Comparison of ENCODE assay signal across 21 cellular contexts in the genomic region with DNA sequence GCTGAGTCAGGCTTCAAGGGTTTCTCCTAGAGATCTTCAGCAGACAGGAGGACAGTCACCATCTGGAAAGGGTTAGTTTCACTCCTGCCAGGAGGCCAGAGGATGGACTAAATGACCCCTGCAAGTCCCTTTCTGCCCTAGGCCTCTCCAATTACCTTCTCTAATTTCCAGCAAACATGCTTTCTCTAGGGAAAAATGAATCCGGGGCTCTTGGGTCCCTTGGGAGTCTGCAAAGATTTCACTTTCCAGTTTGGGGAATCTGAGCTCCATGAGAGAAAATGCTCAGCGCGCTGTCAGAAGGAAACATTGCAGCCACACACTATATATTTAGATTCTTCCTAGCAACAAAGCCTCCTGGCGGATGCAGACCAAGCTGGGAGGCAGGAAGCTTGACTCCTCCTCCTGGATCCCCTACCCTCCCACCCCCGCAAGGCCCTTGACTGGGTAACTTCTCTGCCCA.
DNase-seq lines count a peak whose midpoint lies in the region; ATAC-seq and TF ChIP-seq lines count a peak whose summit lies in the region.
"Had no signal": no experiment of that assay in that cellular context is flagged by ENCODE, and none has a peak within 500 bp of the region (broad histone marks: within the 10 kb centered on the region; RNA-seq: fewer than 3 reads in every experiment).

No MANE protein-coding gene starts in this region.

- POLR2A ChIA-PET in CD4-positive, alpha-beta T cell (lab: Charles Lee), result no interaction called here

- no peaks in the 10 kb centered on the region for H3K4me1 ChIP-seq in mesenchymal stem cell (ENCODE audit: control insufficient read depth, insufficient read depth, low read depth, low read length)
- H3K4me1 ChIP-seq: lower lobe of right lung, sigmoid colon had no signal

- H3K36me3 Mint-ChIP-seq in CD4-positive, alpha-beta T cell (ENCODE audit: low read depth), result no peaks in the 10 kb centered on the region
- H3K36me3 Mint-ChIP-seq: stimulated activated memory B cell treated with anti-CD40 and anti-IgM and Interleukin-4, amounts not matched to agents 10 μg/mL and 1 μg/mL and 100 μg/mL, for 72 hours had no signal

- H2BK12ac ChIP-seq in mesenchymal stem cell (ENCODE audit: low read length in 2 of 2), result no peak overlapping the region

- no peak overlapping the region for H3K4me3 ChIP-seq in mesenchymal stem cell (ENCODE audit: insufficient read depth in 1 of 2, low read depth in 1 of 2, low read length in 2 of 2)
- H3K4me3 ChIP-seq: heart left ventricle, lower lobe of right lung, pancreas, sigmoid colon, thoracic aorta had no signal

- H3K36me3 ChIP-seq in mesenchymal stem cell (ENCODE audit: control insufficient read depth in 1 of 2, insufficient read depth in 2 of 2, low read depth in 1 of 2, low read length in 2 of 2), result no peaks in the 10 kb centered on the region
- H3K36me3 ChIP-seq: heart left ventricle, lower lobe of right lung, pancreas, sigmoid colon, thoracic aorta had no signal

- no peak overlapping the region for H2BK120ac ChIP-seq in mesenchymal stem cell (ENCODE audit: low read depth, low read length)

- no peak overlapping the region for H3K14ac ChIP-seq in mesenchymal stem cell (ENCODE audit: low read length in 2 of 2)

- H3K27me3 ChIP-seq in mesenchymal stem cell (ENCODE audit: control insufficient read depth in 1 of 2, insufficient read depth in 1 of 2, low read length in 2 of 2), result peaks cover 7 to 14% of the 10 kb centered on the region in 2 experiments
- H3K27me3 ChIP-seq in CD4-positive, alpha-beta T cell (ENCODE audit: control insufficient read depth, insufficient read depth, low read length), result no peaks in the 10 kb centered on the region
- H3K27me3 ChIP-seq: pancreas, sigmoid colon had no signal

- H2AFZ ChIP-seq in mesenchymal stem cell (ENCODE audit: low read depth, low read length), result no peak overlapping the region

- no peak overlapping the region for H2BK15ac ChIP-seq in mesenchymal stem cell (ENCODE audit: low read depth, poor library complexity, severe bottlenecking)

- no peaks in the 10 kb centered on the region for H3K4me1 Mint-ChIP-seq in CD4-positive, alpha-beta T cell (ENCODE audit: low read depth)
- H3K4me1 Mint-ChIP-seq: CD4-positive, alpha-beta memory T cell had no signal

- H3K4ac ChIP-seq in mesenchymal stem cell (ENCODE audit: low read depth in 1 of 2, low read length in 2 of 2), result no peak overlapping the region

- no peaks in the 10 kb centered on the region for H3K9me3 ChIP-seq in mesenchymal stem cell (ENCODE audit: control insufficient read depth, low read length)
- no peaks in the 10 kb centered on the region for H3K9me3 ChIP-seq in CD4-positive, alpha-beta T cell (ENCODE audit: control insufficient read depth, low read length)
- H3K9me3 ChIP-seq: heart left ventricle, lower lobe of right lung, pancreas, sigmoid colon, thoracic aorta had no signal

- H2BK5ac ChIP-seq in mesenchymal stem cell (ENCODE audit: low read depth, low read length, poor library complexity, severe bottlenecking), result no peak overlapping the region

- H4K8ac ChIP-seq in mesenchymal stem cell (ENCODE audit: low read length), result no peak overlapping the region

- no peak overlapping the region for H3K27ac Mint-ChIP-seq in CD4-positive, alpha-beta T cell
- H3K27ac Mint-ChIP-seq: activated naive CD4-positive, alpha-beta T cell treated with anti-CD3 and anti-CD28 coated beads for 36 hours; activated T-cell treated with anti-CD3 and anti-CD28 coated beads, Interleukin-2, amount 50 U/mL, for 24 hours; CD4-positive, alpha-beta memory T cell; stimulated activated memory B cell treated with anti-CD40 and anti-IgM and Interleukin-4, amounts not matched to agents 10 μg/mL and 1 μg/mL and 100 μg/mL, for 72 hours had no signal

- no peak overlapping the region for H3K18ac ChIP-seq in mesenchymal stem cell (ENCODE audit: low read depth in 1 of 2, low read length in 2 of 2)

- no peaks in the 10 kb centered on the region for H3K9me3 Mint-ChIP-seq in CD4-positive, alpha-beta T cell
- H3K9me3 Mint-ChIP-seq: activated naive CD4-positive, alpha-beta T cell treated with anti-CD3 and anti-CD28 coated beads for 36 hours; activated T-cell treated with anti-CD3 and anti-CD28 coated beads, Interleukin-2, amount 50 U/mL, for 24 hours; CD4-positive, alpha-beta memory T cell; stimulated activated memory B cell treated with anti-CD40 and anti-IgM and Interleukin-4, amounts not matched to agents 10 μg/mL and 1 μg/mL and 100 μg/mL, for 72 hours had no signal

- no peaks in the 10 kb centered on the region for H3K27me3 Mint-ChIP-seq in CD4-positive, alpha-beta T cell
- H3K27me3 Mint-ChIP-seq: activated T-cell treated with anti-CD3 and anti-CD28 coated beads, Interleukin-2, amount 50 U/mL, for 24 hours; CD4-positive, alpha-beta memory T cell had no signal

- no peaks in the 10 kb centered on the region for H3K79me1 ChIP-seq in mesenchymal stem cell (replicated peaks; ENCODE audit: low read length, poor library complexity, severe bottlenecking)

- 39% methylated on average over 5 of the region's 5 CpGs for WGBS in mesenchymal stem cell

- no peak overlapping the region for H4K91ac ChIP-seq in mesenchymal stem cell (ENCODE audit: low read length)

- TF ChIP-seq CTCF in CD4-positive, alpha-beta T cell (IDR thresholded peaks at IDR 0.05), result no peak

- ATAC-seq in CD4-positive, alpha-beta T cell (ENCODE audit: poor library complexity), result no peak
- ATAC-seq in HG03108 (IDR thresholded peaks at IDR 0.05; ENCODE audit: unreplicated experiment), result no peak
- ATAC-seq: lower lobe of right lung; pancreas; stimulated activated memory B cell treated with anti-CD40 and anti-IgM and Interleukin-4, amounts not matched to agents 10 μg/mL and 1 μg/mL and 100 μg/mL, for 72 hours had no signal

- H2AK5ac ChIP-seq in mesenchymal stem cell (ENCODE audit: low read length, severe bottlenecking), result no peak overlapping the region

- H3K4me3 Mint-ChIP-seq in CD4-positive, alpha-beta T cell, result no peak overlapping the region
- H3K4me3 Mint-ChIP-seq: activated naive CD4-positive, alpha-beta T cell treated with anti-CD3 and anti-CD28 coated beads for 36 hours; activated T-cell treated with anti-CD3 and anti-CD28 coated beads, Interleukin-2, amount 50 U/mL, for 24 hours; CD4-positive, alpha-beta memory T cell; stimulated activated memory B cell treated with anti-CD40 and anti-IgM and Interleukin-4, amounts not matched to agents 10 μg/mL and 1 μg/mL and 100 μg/mL, for 72 hours had no signal

- no peak overlapping the region for H3K23ac ChIP-seq in mesenchymal stem cell (ENCODE audit: low read length in 2 of 2)

- H3K27ac ChIP-seq in mesenchymal stem cell (ENCODE audit: low read length, poor library complexity, severe bottlenecking), result no peak overlapping the region
- H3K27ac ChIP-seq in CD4-positive, alpha-beta T cell (ENCODE audit: low read depth, low read length), result no peak overlapping the region
- H3K27ac ChIP-seq: lower lobe of right lung, pancreas, sigmoid colon, thoracic aorta had no signal

- CTCF ChIA-PET in CD4-positive, alpha-beta T cell (lab: Charles Lee), result no interaction called here

- H3K9ac ChIP-seq in mesenchymal stem cell (ENCODE audit: low read length), result no peak overlapping the region

- DNase-seq in LHCN-M2 (ENCODE audit: low read depth) (peak; percentile 9), ecto neural progenitor cell (ENCODE audit: low spot score) (peak; percentile 50), mesenchymal stem cell (peak; percentile 69), smooth muscle cell of the brain vasculature (ENCODE audit: low read depth, low spot score) (peak; percentile 49), dermis blood vessel endothelial cell (no peak)
- no peak for DNase-seq in CD4-positive, alpha-beta T cell
- DNase-seq: activated CD4-positive, CD25-positive, alpha-beta regulatory T cell treated with anti-CD3 and anti-CD28 coated beads, Interleukin-2, amount 50 U/mL, for 72 hours; activated naive CD4-positive, alpha-beta T cell treated with anti-CD3 and anti-CD28 coated beads for 36 hours; activated T-cell treated with anti-CD3 and anti-CD28 coated beads, Interleukin-2, amount 50 U/mL, for 24 hours; anterior cingulate cortex; CD4-positive, alpha-beta memory T cell; lower lobe of right lung; NCI-H2107; NCI-H510A treated with DMSO at 0.1 percent for 48 hours; pancreas; sigmoid colon; stimulated activated CD4-positive, alpha-beta T cell treated with anti-CD3 and anti-CD28 coated beads, Interleukin-1b, Interleukin-23, amount 100 ng/mL, for 48 hours had no signal

- intact Hi-C loops in CD4-positive, alpha-beta T cell (cut with DNase I, micrococcal nuclease), result no loop called here

- no peak overlapping the region for H3K4me2 ChIP-seq in mesenchymal stem cell (ENCODE audit: low read length, poor library complexity, severe bottlenecking)

Comparison
In these comparisons a context has a peak if more than half of its experiments do, and no peak if none do; other contexts are left out.
1. DNase-seq: peak in LHCN-M2 (single experiment), ecto neural progenitor cell (single experiment), mesenchymal stem cell (single experiment) and smooth muscle cell of the brain vasculature (single experiment); none in CD4-positive, alpha-beta T cell (0 of 10) and dermis blood vessel endothelial cell (single experiment).